17 cellular contexts compared by ENCODE assay signal in the genomic region with DNA sequence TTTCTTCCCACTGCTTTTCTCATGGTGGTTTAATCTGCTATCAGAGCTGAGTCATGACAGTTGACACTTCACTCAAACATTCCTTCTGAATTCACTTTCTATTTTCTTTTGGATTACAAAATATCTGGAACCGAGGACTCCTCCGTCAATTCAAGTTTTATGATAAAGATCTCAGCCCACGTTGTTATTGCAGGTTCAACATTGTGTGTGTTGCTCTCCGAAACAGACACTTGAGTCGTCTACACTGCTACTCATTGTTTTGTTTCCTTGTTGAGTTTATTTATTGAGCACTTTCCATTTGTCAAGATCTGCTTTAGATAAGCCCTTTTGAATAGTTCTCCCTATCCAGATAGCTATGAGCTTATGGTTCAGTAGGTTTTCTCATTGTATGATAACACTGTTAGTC.
A peak's percentile ranks its signal among the peaks of the same experiment; 100 is the strongest.
DNase-seq lines count a peak whose midpoint lies in the region; ATAC-seq and TF ChIP-seq lines count a peak whose summit lies in the region.
"Had no signal": no experiment of that assay in that cellular context is flagged by ENCODE, and none has a peak within 500 bp of the region (broad histone marks: within the 10 kb centered on the region; RNA-seq: fewer than 3 reads in every experiment).

No MANE protein-coding gene starts in this region.

- H3K27me3 ChIP-seq in lung (ENCODE audit: control insufficient read depth, insufficient read depth) (no peaks in the 10 kb centered on the region), ascending aorta (no peaks in the 10 kb centered on the region)

- H3K4me1 ChIP-seq in lung (ENCODE audit: control insufficient read depth in 2 of 2, insufficient read depth in 2 of 2, low read length in 2 of 2), result no peaks in the 10 kb centered on the region
- no peaks in the 10 kb centered on the region for H3K4me1 ChIP-seq in ascending aorta

- H3K4me3 Mint-ChIP-seq in T-cell, result no peak overlapping the region
- H3K4me3 Mint-ChIP-seq: activated naive CD8-positive, alpha-beta T cell; activated T-helper 1 cell treated with anti-CD3 and anti-CD28 coated beads, Interleukin-12 subunit alpha, Interleukin-12 subunit beta, Interleukin-2, Interleukin-4 antibody, amounts not matched to agents 30 ng/mL and 10 ng/mL and 1 ng/mL, durations not matched to agents 14 hours and 24 hours and 36 hours; CD8-positive, alpha-beta memory T cell; HFFc6; naive B cell had no signal

- H3K9me3 Mint-ChIP-seq in T-cell, result peaks cover 11 to 43% (median 26%) of the 10 kb centered on the region in 3 donors

- H3K4me1 Mint-ChIP-seq in T-cell, result no peaks in the 10 kb centered on the region
- H3K4me1 Mint-ChIP-seq: CD8-positive, alpha-beta memory T cell; naive B cell had no signal

- in situ Hi-C loops in Caki2 (cut with HindIII; ENCODE audit: low pct_unique_long_range_greater_than_20kb, low sequenced_read_pairs), result no loop called here

- WGBS in lung, 2 donors, result 29 to 41% methylated on average over 5 of the region's 5 CpGs

- no peak overlapping the region for H3K27ac Mint-ChIP-seq in T-cell
- H3K27ac Mint-ChIP-seq: activated naive CD8-positive, alpha-beta T cell; activated T-helper 1 cell treated with anti-CD3 and anti-CD28 coated beads, Interleukin-12 subunit alpha, Interleukin-12 subunit beta, Interleukin-2, Interleukin-4 antibody, amounts not matched to agents 30 ng/mL and 10 ng/mL and 1 ng/mL, durations not matched to agents 14 hours and 24 hours and 36 hours; CD8-positive, alpha-beta memory T cell; HFFc6; naive B cell had no signal

- H3K9me3 ChIP-seq in lung (ENCODE audit: control insufficient read depth in 2 of 2, insufficient read depth in 1 of 2, low read length in 1 of 2) (peaks cover 0 to 2% of the 10 kb centered on the region in 2 donors), ascending aorta (peaks cover 0 to 2% of the 10 kb centered on the region in 2 donors)

- intact Hi-C loops in ascending aorta (cut with DNase I), result no loop called here

- H3K36me3 ChIP-seq in lung (ENCODE audit: control insufficient read depth in 2 of 2, insufficient read depth in 2 of 2, low read length in 2 of 2), result no peaks in the 10 kb centered on the region
- H3K36me3 ChIP-seq in ascending aorta, result no peaks in the 10 kb centered on the region

- H3K27me3 Mint-ChIP-seq in T-cell, result no peaks in the 10 kb centered on the region
- H3K27me3 Mint-ChIP-seq: activated naive CD8-positive, alpha-beta T cell; CD8-positive, alpha-beta memory T cell; naive B cell had no signal

- CTCF ChIA-PET in T-cell (lab: Charles Lee), result interaction anchor here in 1 of 2 donors (0.6 kb wide), 1 partner anchor 471 kb away, joined by 4 read pairs; no protein-coding TSS in a partner anchor

- no peak for TF ChIP-seq CTCF in lung (IDR thresholded peaks at IDR 0.05; ENCODE audit: control extremely low read depth, extremely low read depth)
- TF ChIP-seq CTCF in ascending aorta (IDR thresholded peaks at IDR 0.05), result no peak

- DNase-seq in Caki2 (ENCODE audit: low read depth) (peak; percentile 78), NCI-H2029 (lab: John Stamatoyannopoulos, UW) (peak; percentile 94), astrocyte of the hippocampus (ENCODE audit: low read depth, low spot score) (peak; percentile 46), lung (ENCODE audit: low spot score) (no peak), T-cell (no peak), AG20443 (ENCODE audit: low spot score) (no peak), ascending aorta (ENCODE audit: low spot score in 2 of 2) (no peak)
- DNase-seq: CD8-positive, alpha-beta memory T cell; erythroblast; HFFc6; naive B cell; NCI-H1105; Right ventricle myocardium superior; T-helper 2 cell had no signal

- ATAC-seq in lung (ENCODE audit: insufficient read depth, low FRiP score) (peak; percentile 51), T-cell (replicated peaks in 1 of 4) (no peak), GM21423 (IDR thresholded peaks at IDR 0.05; ENCODE audit: unreplicated experiment) (no peak)

- POLR2A ChIA-PET in T-cell (lab: Charles Lee), result no interaction called here

- H3K27ac ChIP-seq in lung (ENCODE audit: low read depth in 1 of 2, low read length in 1 of 2), result no peak overlapping the region
- no peak overlapping the region for H3K27ac ChIP-seq in ascending aorta

- H3K36me3 Mint-ChIP-seq in T-cell, result no peaks in the 10 kb centered on the region
- H3K36me3 Mint-ChIP-seq: activated naive CD8-positive, alpha-beta T cell; CD8-positive, alpha-beta memory T cell; naive B cell had no signal

- H3K4me3 ChIP-seq in lung (no peak overlapping the region), ascending aorta (no peak overlapping the region)

Comparison
In these comparisons a context has a peak if more than half of its experiments do, and no peak if none do; other contexts are left out.
1. DNase-seq: peak in Caki2 (single experiment), NCI-H2029 (single experiment) and astrocyte of the hippocampus (single experiment); none in lung (single experiment), T-cell (0 of 34), AG20443 (single experiment) and ascending aorta (0 of 2).